ENCODE assay signal across 23 cellular contexts in the genomic region with DNA sequence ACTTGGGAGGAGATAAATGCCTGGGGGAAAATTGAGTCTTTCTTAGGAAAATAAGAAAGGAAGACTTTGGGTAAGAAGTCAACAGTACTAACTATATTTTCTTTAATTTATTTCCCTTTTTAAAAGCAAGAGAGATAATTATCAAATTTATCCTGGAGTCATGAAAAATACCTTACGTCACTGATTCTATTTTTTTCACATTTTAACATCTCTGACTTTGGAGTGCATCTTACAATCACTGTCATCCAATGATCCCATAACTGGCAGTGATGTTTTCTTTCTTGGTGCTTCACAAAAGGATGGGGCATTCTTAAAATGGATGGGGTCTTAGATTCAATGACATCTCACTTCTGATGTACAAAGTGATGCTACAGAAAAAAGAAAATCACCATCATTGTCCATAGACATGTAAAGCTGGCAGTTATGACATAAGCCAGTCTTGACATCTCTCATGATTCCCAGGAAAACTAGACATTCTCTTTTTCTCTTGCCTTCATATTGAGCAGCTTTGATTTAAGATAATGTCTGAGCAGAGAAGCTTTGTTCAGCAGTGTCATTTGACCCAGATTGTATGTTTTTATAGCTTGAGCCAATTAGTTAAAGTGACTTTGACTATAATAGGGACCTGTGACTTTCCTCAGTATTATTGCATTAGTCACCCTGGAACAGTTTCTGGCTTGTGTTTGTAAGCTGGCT.
A peak's percentile ranks its signal among the peaks of the same experiment; 100 is the strongest.
DNase-seq lines count a peak whose midpoint lies in the region; ATAC-seq and TF ChIP-seq lines count a peak whose summit lies in the region.
"Had no signal": no experiment of that assay in that cellular context is flagged by ENCODE, and none has a peak within 500 bp of the region (broad histone marks: within the 10 kb centered on the region; RNA-seq: fewer than 3 reads in every experiment).

No MANE protein-coding gene starts in this region.

- H3K4me2 ChIP-seq in Karpas-422 (ENCODE audit: low read depth, low read length, poor library complexity, severe bottlenecking): no peak overlapping the region

- H3K9ac ChIP-seq in Karpas-422 (ENCODE audit: low read length): no peak overlapping the region

- H3K27ac ChIP-seq in Karpas-422 (ENCODE audit: low read length): peak overlapping the region; percentile 25; the same call in 1 of the 2 replicates

- H3K27me3 ChIP-seq in Karpas-422 (ENCODE audit: low read length): no peaks in the 10 kb centered on the region

- no peak overlapping the region for H2AFZ ChIP-seq in Karpas-422 (ENCODE audit: low read length)

- H3K4me1 ChIP-seq in Karpas-422 (ENCODE audit: low read length): peaks cover 71% of the 10 kb centered on the region

- no peak for ATAC-seq in HG02798 (IDR thresholded peaks at IDR 0.05; ENCODE audit: poor library complexity, unreplicated experiment)
- ATAC-seq: left cardiac atrium had no signal

- no peaks in the 10 kb centered on the region for H3K79me2 ChIP-seq in Karpas-422 (ENCODE audit: low read length)

- H4K20me1 ChIP-seq in Karpas-422 (ENCODE audit: insufficient read depth, low read depth, low read length): no peaks in the 10 kb centered on the region

- TF ChIP-seq CTCF in astrocyte of the spinal cord (IDR thresholded peaks at IDR 0.05; ENCODE audit: low read depth, low read length): no peak

- H3K4me3 ChIP-seq in Karpas-422 (ENCODE audit: low read length) (no peak overlapping the region), astrocyte of the spinal cord (ENCODE audit: low read depth, low read length) (no peak overlapping the region)

- no peaks in the 10 kb centered on the region for H3K9me2 ChIP-seq in Karpas-422 (replicated peaks; ENCODE audit: insufficient read depth, low read length)

- DNase-seq in AG08395 (ENCODE audit: low spot score) (peak; percentile 46), Karpas-422 (no peak), astrocyte of the spinal cord (ENCODE audit: low read depth, low spot score) (peak; percentile 35), lung microvascular endothelial cell (ENCODE audit: low read depth in 2 of 2) (peak; percentile 2 to 48), activated T-cell treated with anti-CD3 and anti-CD28 coated beads for 4 hours (no peak)
- no peak for DNase-seq in stimulated activated CD4-positive, alpha-beta T cell treated with anti-CD3 and anti-CD28 coated beads, Interleukin-15, amount 100 ng/mL, for 24 hours
- DNase-seq in activated CD4-positive, alpha-beta T cell treated with anti-CD3 and anti-CD28 coated beads for 48 hours: no peak
- DNase-seq: ACHN; activated CD4-positive, alpha-beta T cell treated with anti-CD3 and anti-CD28 coated beads for 4 hours; activated gamma-delta T cell treated with Interleukin-2 at 50 U/mL for 16 hours; amniotic stem cell; CD4-positive, alpha-beta memory T cell; DND-41; endodermal cell; GOT3; IMR-90; left cardiac atrium; MV-4-11; nephron progenitor cell; stimulated activated naive CD4-positive, alpha-beta T cell; T1000; trophoblast cell had no signal

- no peaks in the 10 kb centered on the region for H3K36me3 ChIP-seq in Karpas-422 (ENCODE audit: insufficient read depth, low read length)

- H3K9me3 ChIP-seq in Karpas-422 (ENCODE audit: low read length): no peaks in the 10 kb centered on the region

- in situ Hi-C loops in astrocyte of the spinal cord (cut with HindIII; ENCODE audit: low sequenced_read_pairs): no loop called here

Comparison
In these comparisons a context has a peak if more than half of its experiments do, and no peak if none do; other contexts are left out.
1. DNase-seq: peak in AG08395 (single experiment), astrocyte of the spinal cord (single experiment) and lung microvascular endothelial cell (2 of 2); none in Karpas-422 (single experiment), stimulated activated CD4-positive, alpha-beta T cell treated with anti-CD3 and anti-CD28 coated beads, Interleukin-15, amount 100 ng/mL, for 24 hours (single experiment), activated CD4-positive, alpha-beta T cell treated with anti-CD3 and anti-CD28 coated beads for 48 hours (single experiment) and activated T-cell treated with anti-CD3 and anti-CD28 coated beads for 4 hours (single experiment).